ENCODE assay signal across 8 cellular contexts in genomic region chr19:4456566-4456842, GRCh38. TPM values are rescaled to one million over a fixed set of nuclear protein-coding genes. Genes with fewer than 3 reads are reported as not detected.
DNase-seq lines count a peak whose midpoint lies in the region; ATAC-seq and TF ChIP-seq lines count a peak whose summit lies in the region.

No MANE protein-coding gene starts in this region.

- H3K4me3 ChIP-seq in astrocyte of the spinal cord (ENCODE audit: low read depth, low read length) (peak overlapping the region; percentile 85), iPS-18c (ENCODE audit: insufficient read depth, low read depth, low read length) (peak overlapping the region; percentile 65), skeletal muscle satellite cell (ENCODE audit: low read length) (peak overlapping the region; percentile 91)

- H3K4me1 ChIP-seq in skeletal muscle satellite cell (ENCODE audit: control insufficient read depth, insufficient read depth, low read length) = peaks cover 20% of the 10 kb centered on the region

- H3K9me3 ChIP-seq in iPS-18c (ENCODE audit: control insufficient read depth, insufficient read depth, low read length) (peaks cover 2% of the 10 kb centered on the region), skeletal muscle satellite cell (replicated peaks; ENCODE audit: low read length) (no peaks in the 10 kb centered on the region)

- peak overlapping the region; percentile 89 for H3K9ac ChIP-seq in skeletal muscle satellite cell (ENCODE audit: low read depth, low read length)

- in situ Hi-C loops in astrocyte of the spinal cord (cut with HindIII; ENCODE audit: low sequenced_read_pairs) = no loop called here

- H3K27me3 ChIP-seq in skeletal muscle satellite cell (ENCODE audit: control insufficient read depth, insufficient read depth, low read length) = no peaks in the 10 kb centered on the region

- DNase-seq in NCI-H345 (lab: John Stamatoyannopoulos, UW) (peak; percentile 28), NCI-H345 treated with DMSO at 0.1 percent for 48 hours (lab: John Stamatoyannopoulos, UW; ENCODE audit: unreplicated experiment) (no peak), NCI-H226 (peak; percentile 72), astrocyte of the spinal cord (ENCODE audit: low read depth, low spot score) (peak; percentile 64), NCI-H526 treated with DMSO at 0.1 percent for 48 hours (lab: John Stamatoyannopoulos, UW) (no peak)

- H3K36me3 ChIP-seq in skeletal muscle satellite cell (ENCODE audit: insufficient read depth, low read length) = peaks cover 28% of the 10 kb centered on the region

- peak overlapping the region; percentile 98 for H3K4me2 ChIP-seq in skeletal muscle satellite cell (ENCODE audit: low read length)

- ATAC-seq in HG02642 (IDR thresholded peaks at IDR 0.05; ENCODE audit: poor library complexity, unreplicated experiment) = no peak

- no peak for TF ChIP-seq CTCF in astrocyte of the spinal cord (IDR thresholded peaks at IDR 0.05; ENCODE audit: low read depth, low read length)

RNA-seq across cellular contexts. Expression of gene UBXN6, which starts 1.1 kb away (rescaled TPM):
- total RNA-seq in skeletal muscle satellite cell (2012; rRNA removed) = 103 and 109 TPM in 2 replicates

RNA-seq across cellular contexts. Expression of gene HDGFL2, which starts 15.6 kb away (rescaled TPM):
- 42.4 and 55.8 TPM in 2 replicates for total RNA-seq in skeletal muscle satellite cell (2012; rRNA removed)

RNA-seq across cellular contexts. Expression of gene CHAF1A, which starts 54.1 kb away (rescaled TPM):
- total RNA-seq in skeletal muscle satellite cell (2012; rRNA removed) = 9.8 and 17.2 TPM in 2 replicates

RNA-seq across cellular contexts. Expression of gene SH3GL1, which starts 56.2 kb away (rescaled TPM):
- total RNA-seq in skeletal muscle satellite cell (2012; rRNA removed) = 91.8 and 122 TPM in 2 replicates

Comparison
In these comparisons a context has a peak if more than half of its experiments do, and no peak if none do; other contexts are left out.
1. DNase-seq: peak in NCI-H345 (single experiment), NCI-H226 (single experiment) and astrocyte of the spinal cord (single experiment); none in NCI-H345 treated with DMSO at 0.1 percent for 48 hours (single experiment) and NCI-H526 treated with DMSO at 0.1 percent for 48 hours (single experiment).
2. Peak in every context shown above with its lines, with median percentiles within 50 percentile points of each other: H3K4me3 ChIP-seq.